Comparison of ENCODE assay signal across 33 cellular contexts in genomic region chr6:142226731-142227130, GRCh38.
"Had no signal": no experiment of that assay in that cellular context is flagged by ENCODE, and none has a peak within 500 bp of the region (broad histone marks: within the 10 kb centered on the region; RNA-seq: fewer than 3 reads in every experiment).

No MANE protein-coding gene starts in this region.

- H3K4me3 Mint-ChIP-seq: activated B cell treated with CpG ODN at 0.5 μM for 24 hours; activated CD4-positive, alpha-beta memory T cell treated with anti-CD3 and anti-CD28 coated beads for 36 hours; activated CD4-positive, alpha-beta T cell treated with anti-CD3 and anti-CD28 coated beads, Interleukin-2, amount 10 ng/mL, durations not matched to agents 24 days and 14 days; activated CD8-positive, alpha-beta T cell treated with anti-CD3 and anti-CD28 coated beads for 36 hours; activated naive CD4-positive, alpha-beta T cell treated with anti-CD3 and anti-CD28 coated beads for 36 hours; activated T-helper 1 cell treated with anti-CD3 and anti-CD28 coated beads, Interleukin-12 subunit alpha, Interleukin-12 subunit beta, Interleukin-2, Interleukin-4 antibody, amounts not matched to agents 30 ng/mL and 10 ng/mL and 1 ng/mL, durations not matched to agents 14 hours and 24 hours and 36 hours; activated T-helper 17 cell treated with anti-CD3 and anti-CD28 coated beads, Interleukin-2, amount 50 U/mL, for 72 hours; T-helper 1 cell treated with Interleukin-12 subunit alpha and Interleukin-12 subunit beta and Interleukin-4 antibody, amounts not matched to agents 30 μg/mL and 1 μg/mL, for 36 hours; T-helper 2 cell treated with Interferon-gamma antibody and Interleukin-4, amounts not matched to agents 5 μg/mL and 100 μg/mL, for 36 hours had no signal

- H3K36me3 Mint-ChIP-seq: activated CD4-positive, alpha-beta memory T cell treated with anti-CD3 and anti-CD28 coated beads for 36 hours; activated naive CD4-positive, alpha-beta T cell treated with anti-CD3 and anti-CD28 coated beads, Interleukin-2, amount 50 U/mL, for 72 hours had no signal

- H3K27me3 ChIP-seq: adrenal gland, body of pancreas, brain microvascular endothelial cell, breast epithelium had no signal

- H3K27me3 Mint-ChIP-seq: activated B cell treated with CpG ODN at 0.5 μM for 24 hours; activated CD8-positive, alpha-beta T cell treated with anti-CD3 and anti-CD28 coated beads for 36 hours; activated T-helper 17 cell treated with anti-CD3 and anti-CD28 coated beads, Interleukin-2, amount 50 U/mL, for 72 hours had no signal

- H3K4me1 Mint-ChIP-seq: activated B cell treated with CpG ODN at 0.5 μM for 24 hours; activated CD4-positive, alpha-beta T cell treated with anti-CD3 and anti-CD28 coated beads, Interleukin-2, amount 10 ng/mL, durations not matched to agents 24 days and 14 days; activated T-helper 17 cell treated with anti-CD3 and anti-CD28 coated beads, Interleukin-2, amount 50 U/mL, for 72 hours had no signal

- H3K9me3 ChIP-seq: adrenal gland, body of pancreas had no signal

- H3K4me3 ChIP-seq: adrenal gland, body of pancreas, breast epithelium had no signal

- DNase-seq: activated B cell treated with CpG ODN at 0.5 μM for 24 hours; activated CD4-positive, alpha-beta memory T cell treated with anti-CD3 and anti-CD28 coated beads for 36 hours; activated CD4-positive, alpha-beta T cell treated with anti-CD3 and anti-CD28 coated beads for 4 hours; activated CD4-positive, alpha-beta T cell treated with anti-CD3 and anti-CD28 coated beads, Interleukin-2, amount 10 ng/mL, durations not matched to agents 24 days and 14 days; activated CD4-positive, alpha-beta T cell treated with anti-CD3 and anti-CD28 coated beads, Interleukin-2, amount 50 U/mL, for 1 hour; activated CD4-positive, alpha-beta T cell treated with anti-CD3 and anti-CD28 coated beads, Interleukin-2, amount 50 U/mL, for 4 hours; activated CD4-positive, CD25-positive, alpha-beta regulatory T cell treated with anti-CD3 and anti-CD28 coated beads, Interleukin-2, amount 50 U/mL, for 72 hours; activated CD8-positive, alpha-beta memory T cell treated with anti-CD3 and anti-CD28 coated beads, Interleukin-2, amount 50 U/mL, for 4 hours; activated CD8-positive, alpha-beta T cell treated with anti-CD3 and anti-CD28 coated beads for 36 hours; activated effector memory CD4-positive, alpha-beta T cell treated with anti-CD3 and anti-CD28 coated beads, Interleukin-2, amount 50 U/mL, for 16 hours; activated gamma-delta T cell treated with Interleukin-2 at 50 U/mL for 16 hours; activated naive CD4-positive, alpha-beta T cell; activated naive CD4-positive, alpha-beta T cell treated with anti-CD3 and anti-CD28 coated beads for 36 hours; activated naive CD4-positive, alpha-beta T cell treated with anti-CD3 and anti-CD28 coated beads, Interleukin-2, amount 50 U/mL, for 16 hours; activated T-cell treated with anti-CD3 and anti-CD28 coated beads for 4 hours; activated T-cell treated with anti-CD3 and anti-CD28 coated beads, Interleukin-2, amount 50 U/mL, for 1 hour; activated T-cell treated with anti-CD3 and anti-CD28 coated beads, Interleukin-2, amount 50 U/mL, for 48 hours; adrenal gland; amniotic stem cell; aorta; body of pancreas; brain microvascular endothelial cell; central memory CD4-positive, alpha-beta T cell; T-helper 1 cell; T-helper 2 cell; T-helper 9 cell had no signal

- H3K27ac ChIP-seq: adrenal gland, body of pancreas, brain microvascular endothelial cell, breast epithelium, VCaP had no signal

- ATAC-seq: activated CD8-positive, alpha-beta T cell treated with anti-CD3 and anti-CD28 coated beads for 36 hours; activated naive CD4-positive, alpha-beta T cell treated with anti-CD3 and anti-CD28 coated beads, Interleukin-2, amount 50 U/mL, for 72 hours; activated T-helper 17 cell treated with anti-CD3 and anti-CD28 coated beads, Interleukin-2, amount 50 U/mL, for 72 hours; body of pancreas had no signal

- H3K36me3 ChIP-seq: adrenal gland, brain microvascular endothelial cell, breast epithelium had no signal

- H3K9me3 Mint-ChIP-seq: activated CD4-positive, alpha-beta T cell treated with anti-CD3 and anti-CD28 coated beads, Interleukin-2, amount 10 ng/mL, durations not matched to agents 24 days and 14 days; T-helper 1 cell treated with Interleukin-12 subunit alpha and Interleukin-12 subunit beta and Interleukin-4 antibody, amounts not matched to agents 30 μg/mL and 1 μg/mL, for 36 hours had no signal

- H3K4me1 ChIP-seq: adrenal gland, body of pancreas, breast epithelium had no signal

- H3K27ac Mint-ChIP-seq: activated B cell treated with CpG ODN at 0.5 μM for 24 hours; activated CD4-positive, alpha-beta memory T cell treated with anti-CD3 and anti-CD28 coated beads for 36 hours; activated CD4-positive, alpha-beta T cell treated with anti-CD3 and anti-CD28 coated beads, Interleukin-2, amount 10 ng/mL, durations not matched to agents 24 days and 14 days; activated CD8-positive, alpha-beta T cell treated with anti-CD3 and anti-CD28 coated beads for 36 hours; activated naive CD4-positive, alpha-beta T cell treated with anti-CD3 and anti-CD28 coated beads for 36 hours; activated naive CD4-positive, alpha-beta T cell treated with anti-CD3 and anti-CD28 coated beads, Interleukin-2, amount 50 U/mL, for 72 hours; activated T-helper 1 cell treated with anti-CD3 and anti-CD28 coated beads, Interleukin-12 subunit alpha, Interleukin-12 subunit beta, Interleukin-2, Interleukin-4 antibody, amounts not matched to agents 30 ng/mL and 10 ng/mL and 1 ng/mL, durations not matched to agents 14 hours and 24 hours and 36 hours; activated T-helper 17 cell treated with anti-CD3 and anti-CD28 coated beads, Interleukin-2, amount 50 U/mL, for 72 hours; T-helper 1 cell treated with Interleukin-12 subunit alpha and Interleukin-12 subunit beta and Interleukin-4 antibody, amounts not matched to agents 30 μg/mL and 1 μg/mL, for 36 hours; T-helper 2 cell treated with Interferon-gamma antibody and Interleukin-4, amounts not matched to agents 5 μg/mL and 100 μg/mL, for 36 hours had no signal
